Comparison of ENCODE assay signal across 8 cellular contexts in genomic region chr4:83454626-83455025, GRCh38. TPM values are rescaled to one million over a fixed set of nuclear protein-coding genes. Genes with fewer than 3 reads are reported as not detected.
DNase-seq lines count a peak whose midpoint lies in the region; ATAC-seq and TF ChIP-seq lines count a peak whose summit lies in the region.

No MANE protein-coding gene starts in this region.

- TF ChIP-seq POLR2A in ovary (IDR thresholded peaks at IDR 0.05) = no peak

- H4K20me1 ChIP-seq in SK-N-SH (ENCODE audit: insufficient read depth) = no peaks in the 10 kb centered on the region

- H3K36me3 ChIP-seq in GM06990 (ENCODE audit: control insufficient read depth, insufficient read depth, low read length) = no peaks in the 10 kb centered on the region; the same call in none of the 2 replicates
- H3K36me3 ChIP-seq in SK-N-SH (replicated peaks in 1 of 2; ENCODE audit: control insufficient read depth in 1 of 2, insufficient read depth in 2 of 2, low read length in 1 of 2) = peaks cover 33 to 37% of the 10 kb centered on the region in 2 experiments
- no peaks in the 10 kb centered on the region for H3K36me3 ChIP-seq in ovary

- intact Hi-C loops in ovary (cut with DNase I) = loop anchor here in 2 of 4 donors (10.0 kb wide), 3 partner anchors 120 to 420 kb away; partner anchors contain the start of genes COPS4 (in 1 of the 2), COQ2 (in 1 of the 2) and HPSE (in 1 of the 2)

- peak overlapping the region; percentile 93 for H2AFZ ChIP-seq in SK-N-SH (ENCODE audit: low read depth)

- CTCF ChIA-PET in SK-N-SH (lab: Yijun Ruan, JAX) = interaction anchor here (0.8 kb wide), 1 partner anchor 17 kb away, joined by 3 read pairs; no protein-coding TSS in a partner anchor

- 39% methylated on average over 7 of the region's 7 CpGs for WGBS in SK-N-SH (ENCODE audit: low lambda C conversion rate)
- WGBS in ovary, 3 donors = 13 to 19% (median 17%) methylated on average over 7 of the region's 7 CpGs

- no peaks in the 10 kb centered on the region for H3F3A ChIP-seq in SK-N-SH (replicated peaks; ENCODE audit: insufficient read depth)

- H3K4me3 ChIP-seq in GM06990 (replicated peaks; ENCODE audit: low read depth, low read length) = peak overlapping the region; percentile 84
- H3K4me3 ChIP-seq in SK-N-SH (ENCODE audit: low read depth in 2 of 2, low read length in 1 of 2) = peak overlapping the region; percentile 95 to 98
- H3K4me3 ChIP-seq in ovary = peak overlapping the region; percentile 84

- no peaks in the 10 kb centered on the region for H3K27me3 ChIP-seq in GM06990 (replicated peaks; ENCODE audit: control insufficient read depth, insufficient read depth, low read length)
- no peaks in the 10 kb centered on the region for H3K27me3 ChIP-seq in SK-N-SH (ENCODE audit: insufficient read depth)
- no peaks in the 10 kb centered on the region for H3K27me3 ChIP-seq in ovary

- peak overlapping the region; percentile 87 for H3K9ac ChIP-seq in SK-N-SH

- POLR2A ChIA-PET in SK-N-SH (lab: Yijun Ruan, JAX) = interaction anchor here (0.7 kb wide), 1 partner anchor 1287 kb away, joined by 3 read pairs; no protein-coding TSS in a partner anchor

- H3K79me2 ChIP-seq in SK-N-SH (ENCODE audit: insufficient read depth) = peaks cover 54% of the 10 kb centered on the region

- H3K27ac ChIP-seq in SK-N-SH (ENCODE audit: low read depth in 2 of 2, low read length in 1 of 2) = peak overlapping the region; percentile 93 to 96; a peak in 3 of 4 replicates
- H3K27ac ChIP-seq in ovary = peak overlapping the region in 1 of 2 donors; percentile 97

- TF ChIP-seq RAD21 in SK-N-SH (IDR thresholded peaks at IDR 0.05; ENCODE audit: low read length) = no peak

- peaks cover 0 to 11% of the 10 kb centered on the region in 2 experiments; a peak in 2 of 4 replicates for H3K4me1 ChIP-seq in SK-N-SH (ENCODE audit: control insufficient read depth in 1 of 2, insufficient read depth in 2 of 2, low read depth in 1 of 2, low read length in 1 of 2)
- H3K4me1 ChIP-seq in ovary (ENCODE audit: insufficient read depth) = peaks cover 7% of the 10 kb centered on the region

- H3K9me2 ChIP-seq in SK-N-SH = no peaks in the 10 kb centered on the region

- H3K9me3 ChIP-seq in SK-N-SH = no peaks in the 10 kb centered on the region
- H3K9me3 ChIP-seq in ovary = no peaks in the 10 kb centered on the region

- H3K4me2 ChIP-seq in SK-N-SH = peak overlapping the region; percentile 92

- TF ChIP-seq CTCF in GM06990 (IDR thresholded peaks at IDR 0.05; ENCODE audit: insufficient read depth, low read length, poor library complexity, severe bottlenecking) (no peak), SK-N-SH (IDR thresholded peaks at IDR 0.05) (no peak), ovary (IDR thresholded peaks at IDR 0.05) (no peak)

- TF ChIP-seq EP300 in SK-N-SH (IDR thresholded peaks at IDR 0.05; ENCODE audit: borderline replicate concordance in 1 of 2, low read depth in 1 of 2, low read length in 1 of 2) (no peak), ovary (IDR thresholded peaks at IDR 0.05) (no peak)

- ATAC-seq in GM18868 (IDR thresholded peaks at IDR 0.05; ENCODE audit: unreplicated experiment) (no peak), HG03378 (IDR thresholded peaks at IDR 0.05; ENCODE audit: unreplicated experiment) (no peak)

- DNase-seq in GM06990 (ENCODE audit: extremely low read depth, insufficient read length) = no peak
- no peak for DNase-seq in SK-N-SH
- peak; percentile 1 for DNase-seq in fibroblast of gingiva (ENCODE audit: low read depth)
- no peak for DNase-seq in ovary
- no peak for DNase-seq in stimulated activated CD4-positive, alpha-beta T cell treated with anti-CD3 and anti-CD28 coated beads, Interleukin-15, amount 100 ng/mL, for 24 hours
- DNase-seq in hypothalamus (lab: John Stamatoyannopoulos, UW) = no peak

TF ChIP-seq in SK-N-SH, 30 proteins besides CTCF, POLR2A, EP300 and RAD21 (continues in another document):
- no peak for TF ChIP-seq RXRA (IDR thresholded peaks at IDR 0.05; ENCODE audit: borderline replicate concordance, low read depth)
- no peak for TF ChIP-seq FOSL2 (IDR thresholded peaks at IDR 0.05; ENCODE audit: borderline replicate concordance, low read depth)
- TF ChIP-seq TCF12 (IDR thresholded peaks at IDR 0.05) = no peak
- no peak for TF ChIP-seq RFX5 (IDR thresholded peaks at IDR 0.05; ENCODE audit: low read length)
- no peak for TF ChIP-seq TAF1 (IDR thresholded peaks at IDR 0.05; ENCODE audit: borderline replicate concordance, low read depth, low read length)
- no peak for TF ChIP-seq FOXM1 (IDR thresholded peaks at IDR 0.05; ENCODE audit: low read depth)
- TF ChIP-seq USF1 (IDR thresholded peaks at IDR 0.05; ENCODE audit: borderline replicate concordance, low read depth) = no peak
- no peak for TF ChIP-seq NRF1 (IDR thresholded peaks at IDR 0.05; ENCODE audit: low read depth, low read length)
- no peak for TF ChIP-seq ZBTB33 (IDR thresholded peaks at IDR 0.05; ENCODE audit: borderline replicate concordance, low read depth)
- TF ChIP-seq, protein P1, sequence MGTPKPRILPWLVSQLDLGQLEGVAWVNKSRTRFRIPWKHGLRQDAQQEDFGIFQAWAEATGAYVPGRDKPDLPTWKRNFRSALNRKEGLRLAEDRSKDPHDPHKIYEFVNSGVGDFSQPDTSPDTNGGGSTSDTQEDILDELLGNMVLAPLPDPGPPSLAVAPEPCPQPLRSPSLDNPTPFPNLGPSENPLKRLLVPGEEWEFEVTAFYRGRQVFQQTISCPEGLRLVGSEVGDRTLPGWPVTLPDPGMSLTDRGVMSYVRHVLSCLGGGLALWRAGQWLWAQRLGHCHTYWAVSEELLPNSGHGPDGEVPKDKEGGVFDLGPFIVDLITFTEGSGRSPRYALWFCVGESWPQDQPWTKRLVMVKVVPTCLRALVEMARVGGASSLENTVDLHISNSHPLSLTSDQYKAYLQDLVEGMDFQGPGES (IDR thresholded peaks at IDR 0.05; ENCODE audit: low read depth, low read length) = no peak
- no peak for TF ChIP-seq REST (IDR thresholded peaks at IDR 0.05; ENCODE audit: low read depth, low read length)
- no peak for TF ChIP-seq CHD2 (IDR thresholded peaks at IDR 0.05; ENCODE audit: low read length, partially characterized antibody)

RNA-seq across cellular contexts. Expression of gene HELQ, which starts 1.0 kb away (rescaled TPM):
- polyA plus RNA-seq in SK-N-SH (2012; rRNA removed) (7.2 and 8.1 TPM in 2 replicates), ovary (10 to 100 TPM; 15.5 to 19.1 TPM)
- polyA plus RNA-seq in SK-N-SH (2012; cell fraction: cytosol; rRNA removed) = 8.2 and 8.3 TPM in 2 replicates
- polyA plus RNA-seq in SK-N-SH (2012; cell fraction: nucleus; rRNA removed) = 8.3 and 8.8 TPM in 2 replicates
- total RNA-seq in ovary = 10 to 100 TPM; 17.2 to 30.8 (median 22.7) TPM

RNA-seq across cellular contexts. Expression of gene MRPS18C, which starts 1.2 kb away (rescaled TPM):
- polyA plus RNA-seq in SK-N-SH (2012; rRNA removed) = 19.7 and 22.2 TPM in 2 replicates
- 26.4 and 35.2 TPM in 2 replicates for polyA plus RNA-seq in SK-N-SH (2012; cell fraction: cytosol; rRNA removed)
- 6.4 and 11.0 TPM in 2 replicates for polyA plus RNA-seq in SK-N-SH (2012; cell fraction: nucleus; rRNA removed)
- total RNA-seq in ovary = 10 to 100 TPM; 13.0 to 47.5 (median 35.7) TPM
- 10 to 100 TPM; 18.5 to 46.5 TPM for polyA plus RNA-seq in ovary

RNA-seq across cellular contexts. Expression of gene ABRAXAS1, which starts 30.3 kb away (rescaled TPM):
- polyA plus RNA-seq in SK-N-SH (2012; rRNA removed) = 4.9 and 6.3 TPM in 2 replicates
- 7.6 and 10.0 TPM in 2 replicates for polyA plus RNA-seq in SK-N-SH (2012; cell fraction: cytosol; rRNA removed)
- 2.9 and 6.4 TPM in 2 replicates for polyA plus RNA-seq in SK-N-SH (2012; cell fraction: nucleus; rRNA removed)
- total RNA-seq in ovary = 10 to 100 TPM; 14.5 to 43.1 (median 33.8) TPM
- 10 to 100 TPM; 23.5 to 25.7 TPM for polyA plus RNA-seq in ovary
